Comparison of ENCODE assay signal across 9 cellular contexts in genomic region chr4:183960021-183960420, GRCh38. TPM values are rescaled to one million over a fixed set of nuclear protein-coding genes. Genes with fewer than 3 reads are reported as not detected.
DNase-seq lines count a peak whose midpoint lies in the region; ATAC-seq and TF ChIP-seq lines count a peak whose summit lies in the region.
"Had no signal": no experiment of that assay in that cellular context is flagged by ENCODE, and none has a peak within 500 bp of the region (broad histone marks: within the 10 kb centered on the region; RNA-seq: fewer than 3 reads in every experiment).

No MANE protein-coding gene starts in this region.

- H3K4me3 ChIP-seq in epithelial cell of esophagus (ENCODE audit: low read length) = no peak overlapping the region

- H3K4me1 Mint-ChIP-seq in neural crest cell = peaks cover 25% of the 10 kb centered on the region
- no peaks in the 10 kb centered on the region for H3K4me1 Mint-ChIP-seq in activated T-helper 17 cell treated with anti-CD3 and anti-CD28 coated beads, Interleukin-2, amount 50 U/mL, for 72 hours
- H3K4me1 Mint-ChIP-seq: activated naive CD4-positive, alpha-beta T cell treated with anti-CD3 and anti-CD28 coated beads, Interleukin-2, amount 50 U/mL, for 24 hours had no signal

- ATAC-seq in activated T-helper 17 cell treated with anti-CD3 and anti-CD28 coated beads, Interleukin-2, amount 50 U/mL, for 72 hours (replicated peaks) = no peak
- ATAC-seq in HG03521 (IDR thresholded peaks at IDR 0.05; ENCODE audit: unreplicated experiment) = no peak
- ATAC-seq in HG03469 (IDR thresholded peaks at IDR 0.05; ENCODE audit: unreplicated experiment) = no peak

- DNase-seq in ELF-1 (ENCODE audit: low read depth, low spot score) = peak; percentile 82
- DNase-seq in NCI-H460 (ENCODE audit: extremely low read depth, low read depth) = peak; percentile 27
- peak; percentile 26 for DNase-seq in epithelial cell of esophagus (ENCODE audit: low read depth)
- DNase-seq in neural crest cell (ENCODE audit: low read depth, low spot score) = peak; percentile 64
- no peak for DNase-seq in cortex of kidney (lab: John Stamatoyannopoulos, UW)

- peaks cover 2% of the 10 kb centered on the region for H3K36me3 Mint-ChIP-seq in neural crest cell (ENCODE audit: low read depth)
- H3K36me3 Mint-ChIP-seq in activated T-helper 17 cell treated with anti-CD3 and anti-CD28 coated beads, Interleukin-2, amount 50 U/mL, for 72 hours (ENCODE audit: low read depth) = no peaks in the 10 kb centered on the region
- H3K36me3 Mint-ChIP-seq: activated naive CD4-positive, alpha-beta T cell treated with anti-CD3 and anti-CD28 coated beads, Interleukin-2, amount 50 U/mL, for 24 hours had no signal

- no peaks in the 10 kb centered on the region for H3K9me3 Mint-ChIP-seq in neural crest cell
- H3K9me3 Mint-ChIP-seq in activated T-helper 17 cell treated with anti-CD3 and anti-CD28 coated beads, Interleukin-2, amount 50 U/mL, for 72 hours = no peaks in the 10 kb centered on the region
- H3K9me3 Mint-ChIP-seq: activated naive CD4-positive, alpha-beta T cell treated with anti-CD3 and anti-CD28 coated beads, Interleukin-2, amount 50 U/mL, for 24 hours had no signal

- no peak overlapping the region for H3K4me3 Mint-ChIP-seq in neural crest cell
- no peak overlapping the region for H3K4me3 Mint-ChIP-seq in activated T-helper 17 cell treated with anti-CD3 and anti-CD28 coated beads, Interleukin-2, amount 50 U/mL, for 72 hours
- H3K4me3 Mint-ChIP-seq: activated naive CD4-positive, alpha-beta T cell treated with anti-CD3 and anti-CD28 coated beads, Interleukin-2, amount 50 U/mL, for 24 hours had no signal

- H3K27me3 Mint-ChIP-seq in neural crest cell (ENCODE audit: low read depth) = no peaks in the 10 kb centered on the region
- H3K27me3 Mint-ChIP-seq in activated T-helper 17 cell treated with anti-CD3 and anti-CD28 coated beads, Interleukin-2, amount 50 U/mL, for 72 hours = peaks cover 6% of the 10 kb centered on the region

- H3K27ac Mint-ChIP-seq in neural crest cell (ENCODE audit: unreplicated experiment) = no peak overlapping the region
- H3K27ac Mint-ChIP-seq in activated T-helper 17 cell treated with anti-CD3 and anti-CD28 coated beads, Interleukin-2, amount 50 U/mL, for 72 hours = no peak overlapping the region
- H3K27ac Mint-ChIP-seq: activated naive CD4-positive, alpha-beta T cell treated with anti-CD3 and anti-CD28 coated beads, Interleukin-2, amount 50 U/mL, for 24 hours had no signal

- TF ChIP-seq CTCF in epithelial cell of esophagus (IDR thresholded peaks at IDR 0.05; ENCODE audit: insufficient read depth, low read depth, low read length, missing control alignments) (no peak), neural crest cell (conservative IDR thresholded peaks at IDR 0.05) (no peak)

RNA-seq across cellular contexts. Expression of gene STOX2, which starts 54.9 kb away (rescaled TPM):
- 2.2 and 4.4 TPM in 2 replicates for total RNA-seq in NCI-H460 (2014; rRNA removed; shearing (Covaris generic))
- polyA plus RNA-seq in NCI-H460 (2014; cell fraction: nucleus; rRNA removed) = 1.2 and 1.3 TPM in 2 replicates
- 26.7 TPM in 2 replicates for total RNA-seq in neural crest cell
- not detected for total RNA-seq in activated T-helper 17 cell treated with anti-CD3 and anti-CD28 coated beads, Interleukin-2, amount 50 U/mL, for 72 hours
